8 cellular contexts compared by ENCODE assay signal in genomic region chr22:36528336-36528735, GRCh38. TPM values are rescaled to one million over a fixed set of nuclear protein-coding genes. Genes with fewer than 3 reads are reported as not detected.
DNase-seq lines count a peak whose midpoint lies in the region; ATAC-seq and TF ChIP-seq lines count a peak whose summit lies in the region.

No MANE protein-coding gene starts in this region.

- H3K27ac Mint-ChIP-seq in activated naive CD4-positive, alpha-beta T cell treated with anti-CD3 and anti-CD28 coated beads, Interleukin-2, amount 50 U/mL, for 24 hours, result peak overlapping the region; percentile 98

- H3K27me3 ChIP-seq in spleen (replicated peaks in 1 of 7), result no peaks in the 10 kb centered on the region

- H3K9me3 ChIP-seq in spleen, result no peaks in the 10 kb centered on the region

- no peaks in the 10 kb centered on the region for H3K27me3 Mint-ChIP-seq in activated naive CD4-positive, alpha-beta T cell treated with anti-CD3 and anti-CD28 coated beads, Interleukin-2, amount 50 U/mL, for 24 hours

- no peak for TF ChIP-seq CTCF in spleen (IDR thresholded peaks at IDR 0.05 in 8 of 11, conservative IDR thresholded peaks at IDR 0.05 in 3 of 11)

- intact Hi-C loops in Right ventricle myocardium inferior (cut with DNase I) (no loop called here), cardiac septum (cut with DNase I) (loop anchor here (2.0 kb wide), 1 partner anchor 22 kb away; the partner anchor contains the start of gene FOXRED2), spleen (cut with DNase I; ENCODE audit: low total_unique reads) (no loop called here)

- peaks cover 0 to 44% (median 39%) of the 10 kb centered on the region in 6 donors for H3K36me3 ChIP-seq in spleen

- peaks cover 12 to 33% (median 25%) of the 10 kb centered on the region in 6 donors for H3K4me1 ChIP-seq in spleen

- H3K36me3 Mint-ChIP-seq in activated naive CD4-positive, alpha-beta T cell treated with anti-CD3 and anti-CD28 coated beads, Interleukin-2, amount 50 U/mL, for 24 hours, result peaks cover 19% of the 10 kb centered on the region

- no peaks in the 10 kb centered on the region for H3K9me3 Mint-ChIP-seq in activated naive CD4-positive, alpha-beta T cell treated with anti-CD3 and anti-CD28 coated beads, Interleukin-2, amount 50 U/mL, for 24 hours

- H3K4me3 ChIP-seq in iPS-11a (ENCODE audit: low read depth, low read length) (peak overlapping the region; percentile 51), spleen (peak overlapping the region; percentile 52 to 94 (median 74))

- H3K4me3 Mint-ChIP-seq in activated naive CD4-positive, alpha-beta T cell treated with anti-CD3 and anti-CD28 coated beads, Interleukin-2, amount 50 U/mL, for 24 hours, result peak overlapping the region; percentile 95

- DNase-seq in Right ventricle myocardium inferior (ENCODE audit: missing footprints), result no peak
- no peak for DNase-seq in cardiac septum (ENCODE audit: low spot score)
- no peak for DNase-seq in spleen
- DNase-seq in GOT3 (lab: John Stamatoyannopoulos, UW), result no peak
- no peak for DNase-seq in H4 (ENCODE audit: low spot score)
- no peak for DNase-seq in SIG-M5 (lab: John Stamatoyannopoulos, UW)

- peaks cover 32% of the 10 kb centered on the region for H3K4me1 Mint-ChIP-seq in activated naive CD4-positive, alpha-beta T cell treated with anti-CD3 and anti-CD28 coated beads, Interleukin-2, amount 50 U/mL, for 24 hours

- 2 to 9% (median 6%) methylated on average over 7 to 8 of the region's 8 CpGs for WGBS in spleen, 5 donors

- no peak for TF ChIP-seq POLR2A in spleen (IDR thresholded peaks at IDR 0.05)

- peak overlapping the region; percentile 81 to 99 (median 94) for H3K27ac ChIP-seq in spleen

- ATAC-seq in Right ventricle myocardium inferior, result peak; percentile 17

RNA-seq across cellular contexts. Expression of gene EIF3D, which starts 0.6 kb away (rescaled TPM):
- 67.1 TPM for total RNA-seq in Right ventricle myocardium inferior
- total RNA-seq in cardiac septum, result 82.3 TPM
- 100 to 1,000 TPM; 194 to 428 (median 215) TPM for total RNA-seq in spleen
- 100 to 1,000 TPM; 212 to 282 (median 240) TPM for polyA plus RNA-seq in spleen
- 320 and 353 TPM in 2 replicates for total RNA-seq in H4 (2014; rRNA removed; shearing (Covaris generic))

RNA-seq across cellular contexts. Expression of gene FOXRED2, which starts 21.5 kb away (rescaled TPM):
- total RNA-seq in Right ventricle myocardium inferior, result 11.3 TPM
- 3.8 TPM for total RNA-seq in cardiac septum
- total RNA-seq in spleen, result 10 to 100 TPM; 19.4 to 42.0 (median 27.0) TPM
- polyA plus RNA-seq in spleen, result 1 to 10 TPM; 1.1 to 3.0 (median 1.5) TPM
- total RNA-seq in H4 (2014; rRNA removed; shearing (Covaris generic)), result 17.8 and 21.6 TPM in 2 replicates

RNA-seq across cellular contexts. Expression of gene TXN2, which starts 46.9 kb away (rescaled TPM):
- total RNA-seq in Right ventricle myocardium inferior (127 TPM), cardiac septum (92.8 TPM), spleen (10 to 100 TPM; 52.6 to 87.1 (median 64.6) TPM)
- 100 to 1,000 TPM in 1 of 3 donors, 10 to 100 TPM in 2; 70.5 to 105 (median 90.1) TPM for polyA plus RNA-seq in spleen
- total RNA-seq in H4 (2014; rRNA removed; shearing (Covaris generic)), result 13.6 and 15.6 TPM in 2 replicates
